In the genomic region with DNA sequence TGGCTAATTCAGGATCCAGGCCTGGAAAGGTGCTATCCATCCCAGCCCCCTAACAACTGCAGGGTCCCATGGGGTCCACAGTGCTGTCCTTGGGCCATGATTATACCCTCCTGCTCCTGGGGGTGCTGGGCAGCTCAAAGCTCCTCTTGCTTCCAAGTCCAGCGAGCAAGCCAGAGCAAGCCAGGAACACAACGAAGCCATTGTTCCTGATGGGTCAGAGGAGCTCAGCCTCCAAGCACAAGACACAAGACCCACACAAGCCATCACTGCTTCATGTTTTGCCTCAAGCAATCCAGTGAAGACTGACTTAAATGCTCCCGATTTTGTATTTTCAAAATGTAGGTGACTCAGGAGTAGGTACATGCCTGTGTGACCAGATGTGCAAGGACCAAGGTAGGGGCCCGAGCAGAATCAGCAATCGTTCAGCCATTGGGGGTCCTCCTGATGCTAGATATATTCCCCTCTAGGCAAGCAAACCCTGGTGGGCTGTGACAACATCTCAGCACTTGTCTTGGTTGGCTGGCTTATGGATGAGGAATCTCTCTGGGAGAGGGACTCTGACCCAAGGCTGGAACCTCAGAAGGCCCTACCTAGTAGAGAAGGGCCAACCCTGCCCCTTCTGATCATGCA, we compare ENCODE assay signal across 22 cellular contexts.
A peak's percentile ranks its signal among the peaks of the same experiment; 100 is the strongest.
DNase-seq lines count a peak whose midpoint lies in the region; ATAC-seq and TF ChIP-seq lines count a peak whose summit lies in the region.
"Had no signal": no experiment of that assay in that cellular context is flagged by ENCODE, and none has a peak within 500 bp of the region (broad histone marks: within the 10 kb centered on the region; RNA-seq: fewer than 3 reads in every experiment).

No MANE protein-coding gene starts in this region.

- ATAC-seq in thoracic aorta (ENCODE audit: insufficient number of reproducible peaks, low FRiP score, low read depth) (no peak), GM21528 (IDR thresholded peaks at IDR 0.05; ENCODE audit: low FRiP score, unreplicated experiment) (no peak)
- ATAC-seq: esophagus mucosa, mucosa of descending colon, PC-3 had no signal

- BruUV-seq in MCF 10A (replicated peaks; lab: Mats Ljungman, UMichigan) = no TSS peak

- intact Hi-C loops in breast epithelium (cut with DNase I; ENCODE audit: low total_unique reads) (no loop called here), MCF 10A (cut with micrococcal nuclease) (no loop called here)

- POLR2A ChIA-PET in MCF 10A (lab: Yijun Ruan, JAX) = interaction anchor here (0.7 to 1.0 kb wide), 4 partner anchors 10 to 73 kb away, joined by 3 to 6 read pairs (median 4); no protein-coding TSS in a partner anchor

- peak overlapping the region; percentile 43 to 58 for H3K27ac ChIP-seq in breast epithelium
- H3K27ac ChIP-seq in endodermal cell (ENCODE audit: low read depth, low read length) = no peak overlapping the region
- H3K27ac ChIP-seq in neutrophil = peak overlapping the region; percentile 80
- peak overlapping the region; percentile 7 to 9 for H3K27ac ChIP-seq in thoracic aorta
- H3K27ac ChIP-seq: C4-2B had no signal

- no peaks in the 10 kb centered on the region for H3K27me3 Mint-ChIP-seq in MCF 10A (ENCODE audit: insufficient read depth, unreplicated experiment)
- H3K27me3 Mint-ChIP-seq in endodermal cell (ENCODE audit: insufficient read depth) = no peaks in the 10 kb centered on the region

- 95 to 100% methylated on average over 1 to 5 of the region's 5 CpGs for WGBS in endodermal cell (ENCODE audit: insufficient coverage in 1 of 2, insufficient read length in 1 of 2), 2 experiments

- H3K27me3 ChIP-seq in breast epithelium (no peaks in the 10 kb centered on the region), endodermal cell (ENCODE audit: control insufficient read depth, insufficient read depth, low read length, poor library complexity, severe bottlenecking) (no peaks in the 10 kb centered on the region), neutrophil (no peaks in the 10 kb centered on the region), thoracic aorta (replicated peaks; ENCODE audit: insufficient read depth) (no peaks in the 10 kb centered on the region)
- H3K27me3 ChIP-seq: thyroid gland had no signal

- H3K36me3 Mint-ChIP-seq in MCF 10A (ENCODE audit: insufficient read depth, unreplicated experiment) = peaks cover 53% of the 10 kb centered on the region
- H3K36me3 Mint-ChIP-seq in endodermal cell (ENCODE audit: low read depth) = no peaks in the 10 kb centered on the region

- CTCF ChIA-PET in MCF 10A (lab: Yijun Ruan, JAX) = interaction anchor here (3.2 kb wide), 1 partner anchor 20 kb away, joined by 15 read pairs; no protein-coding TSS in a partner anchor

- H3K9me3 Mint-ChIP-seq in MCF 10A (ENCODE audit: unreplicated experiment) = no peaks in the 10 kb centered on the region
- no peaks in the 10 kb centered on the region for H3K9me3 Mint-ChIP-seq in endodermal cell
- H3K9me3 Mint-ChIP-seq: activated naive CD4-positive, alpha-beta T cell treated with anti-CD3 and anti-CD28 coated beads, Interleukin-2, amount 10 ng/mL, durations not matched to agents 7 days and 5 days had no signal

- no peaks in the 10 kb centered on the region for H3K9me3 ChIP-seq in breast epithelium
- H3K9me3 ChIP-seq in endodermal cell (ENCODE audit: control insufficient read depth, low read length) = no peaks in the 10 kb centered on the region
- no peaks in the 10 kb centered on the region for H3K9me3 ChIP-seq in neutrophil
- H3K9me3 ChIP-seq in thoracic aorta = no peaks in the 10 kb centered on the region
- H3K9me3 ChIP-seq: mucosa of descending colon, SK-N-SH, thyroid gland had no signal

- TF ChIP-seq CTCF in breast epithelium (IDR thresholded peaks at IDR 0.05) = no peak
- TF ChIP-seq CTCF in MCF 10A (IDR thresholded peaks at IDR 0.05; ENCODE audit: unreplicated experiment) = no peak
- TF ChIP-seq CTCF in endodermal cell (conservative IDR thresholded peaks at IDR 0.05) = no peak
- no peak for TF ChIP-seq CTCF in neutrophil (IDR thresholded peaks at IDR 0.05)
- no peak for TF ChIP-seq CTCF in thoracic aorta (IDR thresholded peaks at IDR 0.05)

- H3K9ac ChIP-seq in endodermal cell (ENCODE audit: extremely low read depth, low read length, poor library complexity, severe bottlenecking) = no peak overlapping the region
- H3K9ac ChIP-seq: SK-N-SH had no signal

- DNase-seq in breast epithelium (ENCODE audit: low spot score in 2 of 2) = peak in 1 of 2 donors; percentile 63
- DNase-seq in MCF 10A (ENCODE audit: unreplicated experiment) = no peak
- peak; percentile 24 for DNase-seq in endodermal cell
- DNase-seq in thoracic aorta (ENCODE audit: low spot score) = no peak
- no peak for DNase-seq in activated CD4-positive, alpha-beta T cell treated with anti-CD3 and anti-CD28 coated beads for 4 hours
- DNase-seq in central memory CD4-positive, alpha-beta T cell = no peak
- DNase-seq: activated CD4-positive, alpha-beta T cell treated with anti-CD3 and anti-CD28 coated beads for 1 hour; activated naive CD4-positive, alpha-beta T cell treated with anti-CD3 and anti-CD28 coated beads, Interleukin-2, amount 10 ng/mL, durations not matched to agents 7 days and 5 days; activated T-cell treated with anti-CD3 and anti-CD28 coated beads, Interleukin-2, amount 50 U/mL, for 1 hour; DMS53; KG1; mucosa of descending colon; NCI-H1048; NCI-H526 treated with DMSO at 0.1 percent for 48 hours; PC-3; SK-N-SH; stimulated activated CD4-positive, alpha-beta T cell treated with anti-CD3 and anti-CD28 coated beads, Interleukin-4, amount 100 ng/mL, for 24 hours; thyroid gland had no signal

- H3K27ac Mint-ChIP-seq in MCF 10A (ENCODE audit: low read depth, unreplicated experiment) = no peak overlapping the region
- no peak overlapping the region for H3K27ac Mint-ChIP-seq in endodermal cell
- H3K27ac Mint-ChIP-seq: activated naive CD4-positive, alpha-beta T cell treated with anti-CD3 and anti-CD28 coated beads, Interleukin-2, amount 10 ng/mL, durations not matched to agents 7 days and 5 days had no signal

- H3K4me1 Mint-ChIP-seq in MCF 10A (ENCODE audit: insufficient read depth, unreplicated experiment) = peaks cover 15% of the 10 kb centered on the region
- peaks cover 3% of the 10 kb centered on the region for H3K4me1 Mint-ChIP-seq in endodermal cell

- H3K4me1 ChIP-seq in breast epithelium (no peaks in the 10 kb centered on the region), endodermal cell (ENCODE audit: control insufficient read depth, insufficient read depth, low read length) (no peaks in the 10 kb centered on the region), neutrophil (ENCODE audit: control insufficient read depth in 1 of 2, insufficient read depth in 1 of 2, low read depth in 1 of 2, low read length in 1 of 2) (peaks cover 38 to 45% of the 10 kb centered on the region in 2 experiments), thoracic aorta (ENCODE audit: control insufficient read depth in 1 of 2, low read depth in 2 of 2) (peaks cover 8 to 25% of the 10 kb centered on the region in 2 donors)
- H3K4me1 ChIP-seq: thyroid gland had no signal

- TF ChIP-seq POLR2A in breast epithelium (IDR thresholded peaks at IDR 0.05) = no peak

- H3K4me3 Mint-ChIP-seq in MCF 10A (ENCODE audit: unreplicated experiment) (no peak overlapping the region), endodermal cell (no peak overlapping the region)
- H3K4me3 Mint-ChIP-seq: activated naive CD4-positive, alpha-beta T cell treated with anti-CD3 and anti-CD28 coated beads, Interleukin-2, amount 10 ng/mL, durations not matched to agents 7 days and 5 days had no signal

- H3K4me3 ChIP-seq in breast epithelium = no peak overlapping the region
- no peak overlapping the region for H3K4me3 ChIP-seq in endodermal cell (ENCODE audit: low read length)
- no peak overlapping the region for H3K4me3 ChIP-seq in neutrophil (ENCODE audit: low read depth in 1 of 2, low read length in 1 of 2)
- no peak overlapping the region for H3K4me3 ChIP-seq in thoracic aorta
- H3K4me3 ChIP-seq: mucosa of descending colon, thyroid gland had no signal

- H3K36me3 ChIP-seq in breast epithelium = peaks cover 4% of the 10 kb centered on the region
- no peaks in the 10 kb centered on the region for H3K36me3 ChIP-seq in endodermal cell (ENCODE audit: control insufficient read depth, insufficient read depth, low read length)
- no peaks in the 10 kb centered on the region for H3K36me3 ChIP-seq in neutrophil
- peaks cover 22% of the 10 kb centered on the region for H3K36me3 ChIP-seq in thoracic aorta
